ENCODE assay signal across 12 cellular contexts in the genomic region with DNA sequence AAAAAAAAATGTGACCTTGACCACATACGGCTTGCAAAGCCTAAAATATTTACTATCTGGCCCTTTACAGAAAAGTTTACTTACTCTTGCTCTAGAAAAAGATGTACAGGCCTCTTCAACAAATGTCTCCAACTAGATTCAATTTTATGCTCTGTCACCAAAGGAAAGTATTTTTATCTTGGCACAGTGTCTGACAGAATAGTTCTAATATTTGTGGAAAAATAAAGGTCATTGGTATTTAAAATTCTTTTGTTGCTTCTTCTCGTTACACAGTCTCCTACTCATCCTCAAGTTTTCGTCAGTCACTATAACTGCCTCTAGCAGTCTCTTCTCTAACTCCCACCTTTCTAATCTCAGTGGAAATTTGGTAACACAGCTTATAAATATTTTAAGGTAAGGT. TPM values are rescaled to one million over a fixed set of nuclear protein-coding genes. Genes with fewer than 3 reads are reported as not detected.
A peak's percentile ranks its signal among the peaks of the same experiment; 100 is the strongest.
DNase-seq lines count a peak whose midpoint lies in the region; ATAC-seq and TF ChIP-seq lines count a peak whose summit lies in the region.
"Had no signal": no experiment of that assay in that cellular context is flagged by ENCODE, and none has a peak within 500 bp of the region (broad histone marks: within the 10 kb centered on the region; RNA-seq: fewer than 3 reads in every experiment).

No MANE protein-coding gene starts in this region.

- peaks cover 44% of the 10 kb centered on the region for H3K4me1 Mint-ChIP-seq in stimulated activated naive CD8-positive, alpha-beta T cell treated with anti-CD3 and anti-CD28 coated beads, Interleukin-15, Interleukin-2, amounts not matched to agents 100 ng/mL and 50 ng/mL, for 24 hours (ENCODE audit: low read depth)

- no peak overlapping the region for H3K14ac ChIP-seq in mesenchymal stem cell (ENCODE audit: low read length in 2 of 2)

- H2BK5ac ChIP-seq in mesenchymal stem cell (ENCODE audit: low read depth, low read length, poor library complexity, severe bottlenecking), result no peak overlapping the region

- peak overlapping the region; percentile 91 for H3K4me3 Mint-ChIP-seq in stimulated activated naive CD8-positive, alpha-beta T cell treated with anti-CD3 and anti-CD28 coated beads, Interleukin-15, Interleukin-2, amounts not matched to agents 100 ng/mL and 50 ng/mL, for 24 hours

- no peak overlapping the region for H2AK5ac ChIP-seq in mesenchymal stem cell (ENCODE audit: low read length, severe bottlenecking)

- no peak overlapping the region for H2AFZ ChIP-seq in mesenchymal stem cell (ENCODE audit: low read depth, low read length)

- H2BK12ac ChIP-seq in mesenchymal stem cell (ENCODE audit: low read length in 2 of 2), result no peak overlapping the region

- H3K36me3 Mint-ChIP-seq in stimulated activated naive CD8-positive, alpha-beta T cell treated with anti-CD3 and anti-CD28 coated beads, Interleukin-15, Interleukin-2, amounts not matched to agents 100 ng/mL and 50 ng/mL, for 24 hours (ENCODE audit: low read depth), result peaks cover 9% of the 10 kb centered on the region

- no peak overlapping the region for H2BK120ac ChIP-seq in mesenchymal stem cell (ENCODE audit: low read depth, low read length)

- 92% methylated on average over 1 of the region's 3 CpGs for WGBS in mesenchymal stem cell

- no peaks in the 10 kb centered on the region for H3K27me3 ChIP-seq in mesenchymal stem cell (ENCODE audit: control insufficient read depth in 1 of 2, insufficient read depth in 1 of 2, low read length in 2 of 2)
- H3K27me3 ChIP-seq in Peyer's patch, result no peaks in the 10 kb centered on the region

- H3K9ac ChIP-seq in mesenchymal stem cell (ENCODE audit: low read length), result peak overlapping the region; percentile 96

- H3K79me1 ChIP-seq in mesenchymal stem cell (replicated peaks; ENCODE audit: low read length, poor library complexity, severe bottlenecking), result peaks cover 7% of the 10 kb centered on the region

- H3K4me2 ChIP-seq in mesenchymal stem cell (ENCODE audit: low read length, poor library complexity, severe bottlenecking), result peak overlapping the region; percentile 17

- H4K8ac ChIP-seq in mesenchymal stem cell (ENCODE audit: low read length), result no peak overlapping the region

- H3K4me3 ChIP-seq in mesenchymal stem cell (ENCODE audit: insufficient read depth in 1 of 2, low read depth in 1 of 2, low read length in 2 of 2) (peak overlapping the region in 1 of 2 experiments; percentile 97), Peyer's patch (peak overlapping the region in 2 of 4 donors; percentile 80)

- TF ChIP-seq CTCF in Peyer's patch (IDR thresholded peaks at IDR 0.05), result no peak

- H3K4ac ChIP-seq in mesenchymal stem cell (ENCODE audit: low read depth in 1 of 2, low read length in 2 of 2), result no peak overlapping the region

- TF ChIP-seq POLR2A in Peyer's patch (IDR thresholded peaks at IDR 0.05), result no peak

- DNase-seq in stimulated activated naive CD8-positive, alpha-beta T cell treated with anti-CD3 and anti-CD28 coated beads, Interleukin-15, Interleukin-2, amounts not matched to agents 100 U/mL and 50 U/mL, for 24 hours, result no peak
- peak; percentile 34 for DNase-seq in astrocyte of the hippocampus (ENCODE audit: low read depth, low spot score)
- DNase-seq in mesenchymal stem cell, result no peak
- DNase-seq in anterior cingulate cortex (lab: John Stamatoyannopoulos, UW), result no peak
- DNase-seq in superior temporal gyrus (ENCODE audit: extremely low spot score), result no peak
- no peak for DNase-seq in Peyer's patch
- DNase-seq: activated CD4-positive, alpha-beta T cell treated with anti-CD3 and anti-CD28 coated beads, Interleukin-2, amount 10 ng/mL, durations not matched to agents 7 days and 5 days; dermis blood vessel endothelial cell; KBM-7; midbrain had no signal

- no peak for ATAC-seq in stimulated activated naive CD8-positive, alpha-beta T cell treated with anti-CD3 and anti-CD28 coated beads, Interleukin-15, Interleukin-2, amounts not matched to agents 100 U/mL and 50 U/mL, for 24 hours
- no peak for ATAC-seq in HG02642 (IDR thresholded peaks at IDR 0.05; ENCODE audit: poor library complexity, unreplicated experiment)

- H3K36me3 ChIP-seq in mesenchymal stem cell (ENCODE audit: control insufficient read depth in 1 of 2, insufficient read depth in 2 of 2, low read depth in 1 of 2, low read length in 2 of 2), result no peaks in the 10 kb centered on the region
- no peaks in the 10 kb centered on the region for H3K36me3 ChIP-seq in Peyer's patch

- H3K4me1 ChIP-seq in mesenchymal stem cell (ENCODE audit: control insufficient read depth, insufficient read depth, low read depth, low read length) (peaks cover 7% of the 10 kb centered on the region), Peyer's patch (peaks cover 3 to 27% (median 3%) of the 10 kb centered on the region in 4 donors)

- H4K91ac ChIP-seq in mesenchymal stem cell (ENCODE audit: low read length), result no peak overlapping the region

- H3K27me3 Mint-ChIP-seq in stimulated activated naive CD8-positive, alpha-beta T cell treated with anti-CD3 and anti-CD28 coated beads, Interleukin-15, Interleukin-2, amounts not matched to agents 100 ng/mL and 50 ng/mL, for 24 hours, result peaks cover 3% of the 10 kb centered on the region

- H3K27ac Mint-ChIP-seq in stimulated activated naive CD8-positive, alpha-beta T cell treated with anti-CD3 and anti-CD28 coated beads, Interleukin-15, Interleukin-2, amounts not matched to agents 100 ng/mL and 50 ng/mL, for 24 hours, result no peak overlapping the region

- no peaks in the 10 kb centered on the region for H3K9me3 ChIP-seq in mesenchymal stem cell (ENCODE audit: control insufficient read depth, low read length)
- no peaks in the 10 kb centered on the region for H3K9me3 ChIP-seq in Peyer's patch

- no peaks in the 10 kb centered on the region for H3K9me3 Mint-ChIP-seq in stimulated activated naive CD8-positive, alpha-beta T cell treated with anti-CD3 and anti-CD28 coated beads, Interleukin-15, Interleukin-2, amounts not matched to agents 100 ng/mL and 50 ng/mL, for 24 hours
- H3K9me3 Mint-ChIP-seq: activated CD4-positive, alpha-beta T cell treated with anti-CD3 and anti-CD28 coated beads, Interleukin-2, amount 10 ng/mL, durations not matched to agents 7 days and 5 days had no signal

- H3K27ac ChIP-seq in mesenchymal stem cell (ENCODE audit: low read length, poor library complexity, severe bottlenecking) (peak overlapping the region; percentile 71), Peyer's patch (peak overlapping the region in 1 of 4 donors; percentile 93)

- no peak overlapping the region for H2BK15ac ChIP-seq in mesenchymal stem cell (ENCODE audit: low read depth, poor library complexity, severe bottlenecking)

- no peak overlapping the region for H3K23ac ChIP-seq in mesenchymal stem cell (ENCODE audit: low read length in 2 of 2)

- no peak overlapping the region for H3K18ac ChIP-seq in mesenchymal stem cell (ENCODE audit: low read depth in 1 of 2, low read length in 2 of 2)

RNA-seq across cellular contexts. Expression of gene RBKS, which starts 1.4 kb away (rescaled TPM):
- 0.72 TPM for polyA plus RNA-seq in mesenchymal stem cell (2013, experiment 1 of 2)
- 0.67 TPM for polyA plus RNA-seq in mesenchymal stem cell (2013, experiment 2 of 2)
- 10 to 100 TPM in 3 of 4 donors, not detected in 1; 26.1 to 35.4 (median 33.1) TPM for total RNA-seq in Peyer's patch

RNA-seq across cellular contexts. Expression of gene BABAM2, which starts 1.7 kb away (rescaled TPM):
- polyA plus RNA-seq in mesenchymal stem cell (2013, experiment 1 of 2), result 34.4 TPM
- polyA plus RNA-seq in mesenchymal stem cell (2013, experiment 2 of 2), result 34.0 TPM
- 10 to 100 TPM; 35.0 to 70.5 (median 51.5) TPM for total RNA-seq in Peyer's patch
